ENCODE assay signal across 17 cellular contexts in genomic region chr10:7942859-7943258, GRCh38.
"Had no signal": no experiment of that assay in that cellular context is flagged by ENCODE, and none has a peak within 500 bp of the region (broad histone marks: within the 10 kb centered on the region; RNA-seq: fewer than 3 reads in every experiment).

No MANE protein-coding gene starts in this region.

- H3K27me3 ChIP-seq: ascending aorta, foreskin keratinocyte, left lung, tibial nerve, uterus had no signal

- H3K27ac ChIP-seq: ascending aorta, foreskin keratinocyte, left lung, tibial nerve, uterus had no signal

- H3K36me3 ChIP-seq: ascending aorta, left lung, tibial nerve, uterus had no signal

- H3K4me1 ChIP-seq: ascending aorta, uterus had no signal

- H3K9me3 ChIP-seq: left lung, uterus had no signal

- H3K4me3 ChIP-seq: ascending aorta, left lung, tibial nerve, uterus had no signal

- ATAC-seq: left lung had no signal

- DNase-seq: activated CD8-positive, alpha-beta memory T cell treated with anti-CD3 and anti-CD28 coated beads for 24 hours; activated CD8-positive, alpha-beta memory T cell treated with anti-CD3 and anti-CD28 coated beads, Interleukin-2, amount 50 U/mL, for 48 hours; activated effector memory CD4-positive, alpha-beta T cell treated with Interleukin-2 at 50 U/mL for 16 hours; activated T-cell treated with anti-CD3 and anti-CD28 coated beads, Interleukin-2, amount 50 U/mL, for 48 hours; effector CD4-positive, alpha-beta T cell; foreskin keratinocyte; hypothalamus; left lung; stimulated activated CD4-positive, alpha-beta T cell treated with anti-CD3 and anti-CD28 coated beads, Interleukin-12 subunit alpha, Interleukin-12 subunit beta, amount 100 ng/mL, for 4 hours; stimulated activated CD4-positive, alpha-beta T cell treated with anti-CD3 and anti-CD28 coated beads, Interleukin-1b, Interleukin-23, amount 100 ng/mL, for 48 hours; stimulated activated CD8-positive, alpha-beta memory T cell treated with anti-CD3 and anti-CD28 coated beads, Interleukin-4, amount 100 ng/mL, for 48 hours; stimulated activated naive CD4-positive, alpha-beta T cell treated with Interleukin-2 at 50 U/mL for 16 hours; substantia nigra; T1000; uterus had no signal
